In genomic region chr4:31530555-31530954, GRCh38 we compare ENCODE assay signal across 23 cellular contexts.
"Had no signal": no experiment of that assay in that cellular context is flagged by ENCODE, and none has a peak within 500 bp of the region (broad histone marks: within the 10 kb centered on the region; RNA-seq: fewer than 3 reads in every experiment).

No MANE protein-coding gene starts in this region.

- H3K4me1 ChIP-seq: colonic mucosa, esophagus muscularis mucosa, gastroesophageal sphincter, left ventricle myocardium inferior, lower lobe of right lung, pancreas, spleen, testis, tibial nerve had no signal

- H3K27me3 ChIP-seq: colonic mucosa, esophagus muscularis mucosa, gastroesophageal sphincter, pancreas, spleen, testis, tibial nerve had no signal

- H3K36me3 ChIP-seq: colonic mucosa, esophagus muscularis mucosa, gastroesophageal sphincter, left ventricle myocardium inferior, lower lobe of right lung, pancreas, spleen, tibial nerve had no signal

- ATAC-seq: gastroesophageal sphincter; left cardiac atrium; naive thymus-derived CD4-positive, alpha-beta T cell; pancreas; sciatic nerve; stimulated activated naive B cell treated with anti-CD40 and anti-IgM and Interleukin-4, amounts not matched to agents 10 μg/mL and 1 μg/mL and 100 μg/mL, for 72 hours; stimulated activated naive CD8-positive, alpha-beta T cell treated with anti-CD3 and anti-CD28 coated beads, Interleukin-15, amount 100 ng/mL, for 72 hours had no signal

- H3K9me3 ChIP-seq: colonic mucosa, pancreas, testis had no signal

- H3K4me3 ChIP-seq: colonic mucosa, esophagus muscularis mucosa, gastroesophageal sphincter, left ventricle myocardium inferior, lower lobe of right lung, pancreas, spleen, testis, tibial nerve had no signal

- H3K27ac ChIP-seq: colonic mucosa, epithelial cell of prostate, esophagus muscularis mucosa, gastroesophageal sphincter, left ventricle myocardium inferior, lower lobe of right lung, pancreas, spleen, testis, tibial nerve had no signal

- DNase-seq: colonic mucosa; effector memory CD4-positive, alpha-beta T cell; glutamatergic neuron; left cardiac atrium; left ventricle myocardium inferior; lower lobe of right lung; naive thymus-derived CD4-positive, alpha-beta T cell; nephron progenitor cell; nucleus accumbens; spleen; stimulated activated CD4-positive, alpha-beta T cell treated with anti-CD3 and anti-CD28 coated beads, Interleukin-15, amount 100 ng/mL, for 24 hours; stimulated activated CD4-positive, alpha-beta T cell treated with anti-CD3 and anti-CD28 coated beads, Interleukin-1b, Interleukin-23, amount 100 ng/mL, for 48 hours; stimulated activated CD4-positive, alpha-beta T cell treated with anti-CD3 and anti-CD28 coated beads, Interleukin-4, amount 100 ng/mL, for 24 hours; stimulated activated naive B cell treated with anti-CD40 and anti-IgM and Interleukin-4, amounts not matched to agents 10 μg/mL and 1 μg/mL and 100 μg/mL, for 72 hours; stimulated activated naive CD8-positive, alpha-beta T cell treated with anti-CD3 and anti-CD28 coated beads, Interleukin-15, amount 100 ng/mL, for 72 hours; testis had no signal

- FAIRE-seq: keratinocyte, pancreas had no signal
